5 cellular contexts compared by ENCODE assay signal in the genomic region with DNA sequence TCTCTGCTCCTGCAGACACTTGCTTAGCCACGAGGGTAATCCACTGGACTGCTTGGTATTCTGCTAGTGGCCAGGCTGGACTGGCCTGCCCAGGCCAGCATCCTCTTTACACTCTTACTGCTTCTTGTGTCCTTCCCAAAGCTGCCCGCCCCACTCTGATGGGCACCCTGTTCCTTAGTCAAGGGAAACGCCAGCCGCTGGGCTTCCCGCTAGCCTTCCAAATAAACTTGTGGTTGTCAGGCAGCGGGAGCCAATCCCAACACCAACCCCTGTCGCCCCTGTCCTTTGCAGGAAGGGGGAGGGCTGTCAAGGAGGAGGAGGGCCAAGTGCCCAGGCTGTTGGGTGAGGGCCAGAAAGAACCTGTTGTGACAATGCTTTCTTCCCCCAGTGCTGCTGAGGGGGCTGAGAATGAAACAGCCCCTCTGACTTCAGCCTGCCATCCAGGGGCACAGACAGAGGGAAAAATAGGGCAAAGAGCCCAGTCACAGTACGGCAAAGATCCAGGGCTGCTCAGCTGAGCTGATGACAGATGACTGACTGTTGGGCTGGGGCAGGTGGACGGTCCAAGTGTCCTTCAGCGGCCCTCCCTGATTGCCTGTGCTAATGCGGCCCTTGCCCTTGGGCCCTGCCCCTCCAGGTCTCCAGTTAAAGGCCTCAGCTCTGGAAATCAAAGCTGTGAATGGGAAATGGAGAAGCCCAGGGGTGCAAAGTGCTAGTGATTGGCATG. TPM values are rescaled to one million over a fixed set of nuclear protein-coding genes. Genes with fewer than 3 reads are reported as not detected.
"Had no signal": no experiment of that assay in that cellular context is flagged by ENCODE, and none has a peak within 500 bp of the region (broad histone marks: within the 10 kb centered on the region; RNA-seq: fewer than 3 reads in every experiment).

No MANE protein-coding gene starts in this region.

RNA-seq across cellular contexts. Expression of a gene that starts 3.1 kb away (rescaled TPM):
- total RNA-seq: body of pancreas; esophagus mucosa; lung microvascular endothelial cell; naive thymus-derived CD4-positive, alpha-beta T cell had no signal

RNA-seq across cellular contexts. Expression of a gene that starts 43.8 kb away (rescaled TPM):
- total RNA-seq: activated naive CD4-positive, alpha-beta T cell treated with anti-CD3 and anti-CD28 coated beads, Interleukin-2, amount 50 U/mL, for 72 hours had no signal
